1 cellular context compared by ENCODE assay signal in the genomic region with DNA sequence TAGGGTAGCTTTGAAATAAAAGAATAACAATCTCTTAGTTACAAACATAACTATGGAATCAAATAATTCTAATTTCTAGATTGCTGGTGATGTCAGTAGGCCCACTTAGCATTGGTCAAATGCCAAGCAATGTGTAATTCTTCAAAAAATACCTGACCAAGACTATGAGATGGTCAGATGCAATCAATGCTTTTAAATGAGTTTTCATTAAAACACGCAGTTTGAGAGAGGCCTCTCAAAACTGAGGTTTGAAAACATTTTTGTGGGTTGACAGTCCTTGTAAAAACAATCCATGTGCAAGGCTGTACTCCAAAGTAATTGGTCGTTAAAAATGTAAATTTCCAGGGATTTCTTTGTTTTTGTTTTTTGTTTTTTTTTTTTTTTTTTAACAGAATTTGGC.
TF ChIP-seq lines count a peak whose summit lies in the region.

No MANE protein-coding gene starts in this region.

TF ChIP-seq in IMR-90, 13 proteins besides CTCF, POLR2A, EP300 and RAD21 (continued from another document):
- no peak for TF ChIP-seq ELK1 (IDR thresholded peaks at IDR 0.05; ENCODE audit: borderline replicate concordance, low read depth, low read length)
- TF ChIP-seq CHD1 (IDR thresholded peaks at IDR 0.05; ENCODE audit: low read depth, low read length) = no peak
